10 cellular contexts compared by ENCODE assay signal in the genomic region with DNA sequence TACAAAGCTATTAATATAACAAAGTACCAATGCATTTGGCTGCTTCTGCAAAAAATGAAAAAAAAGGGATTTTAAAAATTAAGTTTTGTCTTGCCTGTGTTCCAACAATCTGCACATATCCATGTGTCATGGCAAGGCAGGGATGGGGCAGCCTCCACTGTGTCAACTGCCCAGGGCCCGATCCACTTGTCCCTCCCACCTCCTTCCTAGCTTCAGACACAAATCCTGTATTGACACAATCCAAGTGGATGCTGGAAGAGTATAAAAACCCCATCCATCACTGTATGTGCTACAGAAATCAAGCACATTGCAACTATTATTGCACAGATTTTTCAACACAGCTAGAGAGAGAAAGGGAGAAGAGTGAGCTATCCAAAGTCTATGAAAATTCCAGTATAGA.
A peak's percentile ranks its signal among the peaks of the same experiment; 100 is the strongest.
DNase-seq lines count a peak whose midpoint lies in the region; ATAC-seq and TF ChIP-seq lines count a peak whose summit lies in the region.
"Had no signal": no experiment of that assay in that cellular context is flagged by ENCODE, and none has a peak within 500 bp of the region (broad histone marks: within the 10 kb centered on the region; RNA-seq: fewer than 3 reads in every experiment).

No MANE protein-coding gene starts in this region.

- CTCF ChIA-PET in CD8-positive, alpha-beta memory T cell (lab: Charles Lee) = interaction anchor here (0.8 to 2.1 kb wide), 5 partner anchors 9 to 57 kb away, joined by 3 to 15 read pairs (median 7); no protein-coding TSS in a partner anchor

- H3K27me3 ChIP-seq in CD8-positive, alpha-beta memory T cell (ENCODE audit: insufficient read depth, low read length, poor library complexity, severe bottlenecking) = no peaks in the 10 kb centered on the region
- no peaks in the 10 kb centered on the region for H3K27me3 ChIP-seq in Karpas-422 (ENCODE audit: low read length)
- H3K27me3 ChIP-seq: testis had no signal

- H3K9me2 ChIP-seq in Karpas-422 (replicated peaks; ENCODE audit: insufficient read depth, low read length) = no peaks in the 10 kb centered on the region

- peaks cover 56 to 87% (median 86%) of the 10 kb centered on the region in 3 donors for H3K4me1 Mint-ChIP-seq in CD8-positive, alpha-beta memory T cell
- H3K4me1 Mint-ChIP-seq in activated naive CD8-positive, alpha-beta T cell (ENCODE audit: low read depth) = peaks cover 64% of the 10 kb centered on the region
- H3K4me1 Mint-ChIP-seq in progenitor cell of endocrine pancreas (ENCODE audit: low read depth) = peaks cover 31% of the 10 kb centered on the region

- H3K36me3 ChIP-seq in CD8-positive, alpha-beta memory T cell (ENCODE audit: insufficient read depth, low read length) = no peaks in the 10 kb centered on the region
- peaks cover 13% of the 10 kb centered on the region for H3K36me3 ChIP-seq in Karpas-422 (ENCODE audit: insufficient read depth, low read length)

- H3K4me1 ChIP-seq in CD8-positive, alpha-beta memory T cell (ENCODE audit: insufficient read depth, low read length) = peaks cover 58% of the 10 kb centered on the region
- peaks cover 61% of the 10 kb centered on the region for H3K4me1 ChIP-seq in Karpas-422 (ENCODE audit: low read length)
- H3K4me1 ChIP-seq: testis had no signal

- H3K9ac ChIP-seq in Karpas-422 (ENCODE audit: low read length) = peak overlapping the region; percentile 79

- H4K20me1 ChIP-seq in Karpas-422 (ENCODE audit: insufficient read depth, low read depth, low read length) = no peaks in the 10 kb centered on the region

- POLR2A ChIA-PET in CD8-positive, alpha-beta memory T cell (lab: Charles Lee) = interaction anchor here (0.6 to 0.8 kb wide), 2 partner anchors 11 to 933 kb away, joined by 3 to 8 read pairs; no protein-coding TSS in a partner anchor

- H3K79me2 ChIP-seq in Karpas-422 (ENCODE audit: low read length) = peaks cover 53% of the 10 kb centered on the region

- H3K9me3 Mint-ChIP-seq in CD8-positive, alpha-beta memory T cell = no peaks in the 10 kb centered on the region
- no peaks in the 10 kb centered on the region for H3K9me3 Mint-ChIP-seq in activated naive CD8-positive, alpha-beta T cell (ENCODE audit: low read depth)
- no peaks in the 10 kb centered on the region for H3K9me3 Mint-ChIP-seq in progenitor cell of endocrine pancreas (ENCODE audit: low read depth)

- H3K4me3 Mint-ChIP-seq in CD8-positive, alpha-beta memory T cell = peak overlapping the region; percentile 90 to 99 (median 95)
- peak overlapping the region; percentile 93 for H3K4me3 Mint-ChIP-seq in activated naive CD8-positive, alpha-beta T cell
- no peak overlapping the region for H3K4me3 Mint-ChIP-seq in progenitor cell of endocrine pancreas (ENCODE audit: low read depth)

- peak overlapping the region; percentile 79 for H3K4me3 ChIP-seq in CD8-positive, alpha-beta memory T cell (ENCODE audit: low read length)
- peak overlapping the region; percentile 75 for H3K4me3 ChIP-seq in Karpas-422 (ENCODE audit: low read length)
- H3K4me3 ChIP-seq: testis had no signal

- peak overlapping the region; percentile 64 for H2AFZ ChIP-seq in Karpas-422 (ENCODE audit: low read length)

- H3K9me3 ChIP-seq in CD8-positive, alpha-beta memory T cell (ENCODE audit: low read length) = no peaks in the 10 kb centered on the region
- no peaks in the 10 kb centered on the region for H3K9me3 ChIP-seq in Karpas-422 (ENCODE audit: low read length)
- H3K9me3 ChIP-seq: testis had no signal

- H3K27ac Mint-ChIP-seq in CD8-positive, alpha-beta memory T cell = peak overlapping the region; percentile 88 to 99 (median 97)
- peak overlapping the region; percentile 99 for H3K27ac Mint-ChIP-seq in activated naive CD8-positive, alpha-beta T cell
- H3K27ac Mint-ChIP-seq in progenitor cell of endocrine pancreas = peak overlapping the region; percentile 15

- peaks cover 0 to 28% (median 7%) of the 10 kb centered on the region in 3 donors for H3K36me3 Mint-ChIP-seq in CD8-positive, alpha-beta memory T cell
- peaks cover 11% of the 10 kb centered on the region for H3K36me3 Mint-ChIP-seq in activated naive CD8-positive, alpha-beta T cell
- H3K36me3 Mint-ChIP-seq in progenitor cell of endocrine pancreas (ENCODE audit: insufficient read depth) = peaks cover 12% of the 10 kb centered on the region

- no peaks in the 10 kb centered on the region for H3K27me3 Mint-ChIP-seq in CD8-positive, alpha-beta memory T cell
- H3K27me3 Mint-ChIP-seq in activated naive CD8-positive, alpha-beta T cell = no peaks in the 10 kb centered on the region
- H3K27me3 Mint-ChIP-seq in progenitor cell of endocrine pancreas = no peaks in the 10 kb centered on the region

- DNase-seq in CD8-positive, alpha-beta memory T cell = no peak
- DNase-seq in Karpas-422 (peak; percentile 58), progenitor cell of endocrine pancreas (ENCODE audit: low spot score, unreplicated experiment) (no peak), NCI-H2171 treated with DMSO at 0.1 percent for 48 hours (lab: John Stamatoyannopoulos, UW) (no peak), GM19238 (ENCODE audit: insufficient read length, low spot score) (no peak)
- no peak for DNase-seq in activated effector memory CD4-positive, alpha-beta T cell treated with Interleukin-2 at 50 U/mL for 16 hours
- DNase-seq: NCI-H1092 treated with DMSO at 0.1 percent for 48 hours, testis had no signal

- peak overlapping the region; percentile 92 for H3K4me2 ChIP-seq in Karpas-422 (ENCODE audit: low read depth, low read length, poor library complexity, severe bottlenecking)

- no peak for TF ChIP-seq CTCF in progenitor cell of endocrine pancreas (IDR thresholded peaks at IDR 0.05; ENCODE audit: unreplicated experiment)

- no peak for ATAC-seq in HG02970 (IDR thresholded peaks at IDR 0.05; ENCODE audit: low FRiP score, unreplicated experiment)

- peak overlapping the region; percentile 62 for H3K27ac ChIP-seq in CD8-positive, alpha-beta memory T cell (ENCODE audit: low read depth, low read length)
- peak overlapping the region; percentile 83 for H3K27ac ChIP-seq in Karpas-422 (ENCODE audit: low read length)
- H3K27ac ChIP-seq: testis had no signal

Comparison
In these comparisons a context has a peak if more than half of its experiments do, and no peak if none do; other contexts are left out.
1. H3K27ac Mint-ChIP-seq: peak in every context shown above with its lines; median percentile 99 in activated naive CD8-positive, alpha-beta T cell; 97 in CD8-positive, alpha-beta memory T cell; 15 in progenitor cell of endocrine pancreas.